10 cellular contexts compared by ENCODE assay signal in the genomic region with DNA sequence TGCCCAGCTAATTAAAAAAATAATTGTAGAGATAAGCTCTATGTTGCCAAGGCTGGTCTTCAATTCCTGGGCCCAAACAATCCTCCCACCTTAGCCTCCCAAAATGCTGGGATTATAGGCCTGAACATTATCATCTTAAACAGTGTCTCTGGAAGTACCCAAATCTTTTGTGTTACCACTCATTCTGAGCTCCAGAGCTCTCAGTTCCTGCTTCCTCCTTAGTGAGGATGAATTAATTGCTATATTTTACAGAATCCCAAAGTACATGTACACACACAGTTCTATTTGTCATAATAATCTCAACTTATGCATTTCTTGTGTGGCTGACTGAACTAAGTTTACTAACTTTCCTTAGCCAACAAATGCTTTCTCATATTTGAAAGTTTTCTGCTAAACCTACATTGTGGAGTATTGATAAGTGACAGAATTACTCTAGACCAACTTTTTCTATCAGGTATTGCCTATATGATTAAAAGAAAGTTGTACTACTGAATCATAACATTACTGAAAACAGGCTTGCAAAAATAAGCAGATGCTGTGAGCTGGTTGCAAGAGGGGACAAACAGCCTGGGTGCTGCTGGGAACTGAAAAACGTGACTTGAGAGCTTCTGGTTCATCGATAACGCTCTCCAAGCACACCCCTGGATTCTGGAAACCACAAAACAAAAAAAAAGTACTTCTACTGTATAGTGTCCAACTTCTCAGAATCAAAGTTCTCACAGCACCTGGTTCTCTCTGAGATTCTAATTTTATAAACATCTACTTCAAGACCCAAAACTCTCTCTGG. TPM values are rescaled to one million over a fixed set of nuclear protein-coding genes. Genes with fewer than 3 reads are reported as not detected.
DNase-seq lines count a peak whose midpoint lies in the region; ATAC-seq and TF ChIP-seq lines count a peak whose summit lies in the region.
"Had no signal": no experiment of that assay in that cellular context is flagged by ENCODE, and none has a peak within 500 bp of the region (broad histone marks: within the 10 kb centered on the region; RNA-seq: fewer than 3 reads in every experiment).

No MANE protein-coding gene starts in this region.

- H3K27ac Mint-ChIP-seq in stimulated activated naive CD8-positive, alpha-beta T cell treated with anti-CD3 and anti-CD28 coated beads, Interleukin-15, amount 100 ng/mL, for 72 hours: no peak overlapping the region
- H3K27ac Mint-ChIP-seq: CD4-positive, alpha-beta T cell had no signal

- no peaks in the 10 kb centered on the region for H3K9me3 Mint-ChIP-seq in stimulated activated naive CD8-positive, alpha-beta T cell treated with anti-CD3 and anti-CD28 coated beads, Interleukin-15, amount 100 ng/mL, for 72 hours
- H3K9me3 Mint-ChIP-seq: CD4-positive, alpha-beta T cell had no signal

- peak; percentile 64 for ATAC-seq in stimulated activated naive CD8-positive, alpha-beta T cell treated with anti-CD3 and anti-CD28 coated beads, Interleukin-15, amount 100 ng/mL, for 72 hours
- no peak for ATAC-seq in stimulated activated naive CD8-positive, alpha-beta T cell treated with anti-CD3 and anti-CD28 coated beads, Interleukin-15, Interleukin-2, amounts not matched to agents 100 U/mL and 50 U/mL, for 24 hours
- ATAC-seq in GM21717 (IDR thresholded peaks at IDR 0.05; ENCODE audit: unreplicated experiment) (peak; percentile 94), HG03439 (IDR thresholded peaks at IDR 0.05; ENCODE audit: unreplicated experiment) (peak; percentile 79), foreskin keratinocyte (no peak)

- H3K4me1 ChIP-seq in foreskin keratinocyte: no peaks in the 10 kb centered on the region
- H3K4me1 ChIP-seq: SJSA1 had no signal

- TF ChIP-seq POLR2A in erythroblast (IDR thresholded peaks at IDR 0.05; ENCODE audit: low read length): no peak

- H3K27me3 ChIP-seq in foreskin keratinocyte: no peaks in the 10 kb centered on the region

- H3K27me3 Mint-ChIP-seq in stimulated activated naive CD8-positive, alpha-beta T cell treated with anti-CD3 and anti-CD28 coated beads, Interleukin-15, amount 100 ng/mL, for 72 hours: no peaks in the 10 kb centered on the region
- H3K27me3 Mint-ChIP-seq: CD4-positive, alpha-beta T cell had no signal

- no peak overlapping the region for H3K4me3 Mint-ChIP-seq in stimulated activated naive CD8-positive, alpha-beta T cell treated with anti-CD3 and anti-CD28 coated beads, Interleukin-15, amount 100 ng/mL, for 72 hours
- H3K4me3 Mint-ChIP-seq: CD4-positive, alpha-beta T cell had no signal

- H3K27ac ChIP-seq in foreskin keratinocyte: no peak overlapping the region
- H3K27ac ChIP-seq: SJSA1 had no signal

- TF ChIP-seq CTCF in foreskin keratinocyte (conservative IDR thresholded peaks at IDR 0.05): no peak

- no peak for DNase-seq in stimulated activated naive CD8-positive, alpha-beta T cell treated with anti-CD3 and anti-CD28 coated beads, Interleukin-15, amount 100 ng/mL, for 72 hours
- no peak for DNase-seq in stimulated activated naive CD8-positive, alpha-beta T cell treated with anti-CD3 and anti-CD28 coated beads, Interleukin-15, Interleukin-2, amounts not matched to agents 100 U/mL and 50 U/mL, for 24 hours
- no peak for DNase-seq in Ammon's horn (ENCODE audit: low spot score)
- no peak for DNase-seq in erythroblast (lab: John Stamatoyannopoulos, UW)
- DNase-seq in cerebellum (ENCODE audit: low spot score): no peak
- DNase-seq in foreskin keratinocyte: no peak
- DNase-seq: CD4-positive, alpha-beta T cell had no signal

- H3K4me1 Mint-ChIP-seq in stimulated activated naive CD8-positive, alpha-beta T cell treated with anti-CD3 and anti-CD28 coated beads, Interleukin-15, amount 100 ng/mL, for 72 hours: peaks cover 34% of the 10 kb centered on the region

RNA-seq across cellular contexts. Expression of a gene that starts 15.3 kb away (rescaled TPM):
- total RNA-seq in cerebellum (19.5 TPM), foreskin keratinocyte (9.7 and 10.3 TPM in 2 replicates)
- 2.2 and 2.6 TPM in 2 replicates for polyA plus RNA-seq in foreskin keratinocyte
- total RNA-seq: SJSA1 had no signal

Comparison
In these comparisons a context has a peak if more than half of its experiments do, and no peak if none do; other contexts are left out.
1. ATAC-seq: peak in stimulated activated naive CD8-positive, alpha-beta T cell treated with anti-CD3 and anti-CD28 coated beads, Interleukin-15, amount 100 ng/mL, for 72 hours (single experiment), GM21717 (single experiment) and HG03439 (single experiment); none in stimulated activated naive CD8-positive, alpha-beta T cell treated with anti-CD3 and anti-CD28 coated beads, Interleukin-15, Interleukin-2, amounts not matched to agents 100 U/mL and 50 U/mL, for 24 hours (single experiment) and foreskin keratinocyte (single experiment).